Comparison of ENCODE assay signal across 28 cellular contexts in the genomic region with DNA sequence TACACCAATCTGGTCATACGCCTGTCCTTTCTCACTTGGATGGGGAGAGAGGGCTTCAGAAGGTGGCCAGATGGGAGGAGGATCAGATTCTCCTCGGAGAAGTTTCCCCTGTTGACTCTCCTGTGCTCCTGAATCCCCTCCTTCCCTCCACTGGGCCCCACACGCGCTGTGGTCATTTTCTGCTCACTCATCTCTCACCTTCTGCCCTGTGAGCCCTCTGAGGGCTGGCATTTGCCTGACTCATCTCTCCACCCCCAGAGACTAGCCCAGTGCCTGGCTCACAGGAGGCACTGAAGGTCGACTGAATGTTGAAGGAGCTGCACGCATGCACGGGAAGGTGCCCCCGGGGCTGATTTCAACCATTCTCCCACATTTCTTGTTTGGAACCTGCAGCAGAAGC. TPM values are rescaled to one million over a fixed set of nuclear protein-coding genes. Genes with fewer than 3 reads are reported as not detected.
DNase-seq lines count a peak whose midpoint lies in the region; ATAC-seq and TF ChIP-seq lines count a peak whose summit lies in the region.
"Had no signal": no experiment of that assay in that cellular context is flagged by ENCODE, and none has a peak within 500 bp of the region (broad histone marks: within the 10 kb centered on the region; RNA-seq: fewer than 3 reads in every experiment).

No MANE protein-coding gene starts in this region.

- peaks cover 28% of the 10 kb centered on the region for H3K4me1 Mint-ChIP-seq in progenitor cell of endocrine pancreas (ENCODE audit: low read depth)
- H3K4me1 Mint-ChIP-seq in activated T-helper 17 cell treated with anti-CD3 and anti-CD28 coated beads, Interleukin-2, amount 50 U/mL, for 72 hours = peaks cover 10% of the 10 kb centered on the region

- H3K27me3 ChIP-seq in PC-9 (ENCODE audit: insufficient read depth, low read depth) (no peaks in the 10 kb centered on the region), dorsolateral prefrontal cortex (peaks cover 0 to 3% (median 0%) of the 10 kb centered on the region in 45 donors)
- H3K27me3 ChIP-seq: breast epithelium, Peyer's patch, thyroid gland had no signal

- intact Hi-C loops in PC-9 (cut with micrococcal nuclease; ENCODE audit: unreplicated experiment) = no loop called here
- intact Hi-C loops in dorsolateral prefrontal cortex (cut with DNase I) = no loop called here

- H3K4me2 ChIP-seq in PC-9 = no peak overlapping the region

- H3K4me3 Mint-ChIP-seq in progenitor cell of endocrine pancreas (ENCODE audit: low read depth) = no peak overlapping the region
- no peak overlapping the region for H3K4me3 Mint-ChIP-seq in activated T-helper 17 cell treated with anti-CD3 and anti-CD28 coated beads, Interleukin-2, amount 50 U/mL, for 72 hours
- H3K4me3 Mint-ChIP-seq: activated naive CD8-positive, alpha-beta T cell treated with anti-CD3 and anti-CD28 coated beads, Interleukin-2, amount 10 ng/mL, durations not matched to agents 7 days and 5 days; CD4-positive, alpha-beta memory T cell; HFFc6; IgD-negative memory B cell; neural crest cell had no signal

- no peaks in the 10 kb centered on the region for H3K9me3 ChIP-seq in PC-9 (ENCODE audit: insufficient read depth, low read depth)
- H3K9me3 ChIP-seq: breast epithelium, Peyer's patch, psoas muscle, thyroid gland had no signal

- no peak for TF ChIP-seq CTCF in PC-9 (conservative IDR thresholded peaks at IDR 0.05)
- TF ChIP-seq CTCF in progenitor cell of endocrine pancreas (IDR thresholded peaks at IDR 0.05; ENCODE audit: unreplicated experiment) = no peak
- TF ChIP-seq CTCF in dorsolateral prefrontal cortex (IDR thresholded peaks at IDR 0.05 in 54 of 56, conservative IDR thresholded peaks at IDR 0.05 in 2 of 56; ENCODE audit: low read depth in 1 of 56, partially characterized antibody in 56 of 56) = no peak

- ATAC-seq in HG03378 (IDR thresholded peaks at IDR 0.05; ENCODE audit: unreplicated experiment) (no peak), HG02763 (IDR thresholded peaks at IDR 0.05; ENCODE audit: unreplicated experiment) (no peak)
- no peak for ATAC-seq in activated T-helper 17 cell treated with anti-CD3 and anti-CD28 coated beads, Interleukin-2, amount 50 U/mL, for 72 hours (replicated peaks)
- ATAC-seq: psoas muscle had no signal

- CTCF ChIA-PET in PC-9 (lab: Charles Lee) = no interaction called here

- DNase-seq in ELR (ENCODE audit: low read depth) (peak; percentile 72), PC-9 (peak in 1 of 2 experiments; percentile 48), glomerular visceral epithelial cell (ENCODE audit: extremely low spot score) (peak; percentile 76), progenitor cell of endocrine pancreas (ENCODE audit: low spot score, unreplicated experiment) (no peak), dorsolateral prefrontal cortex (no peak)
- DNase-seq: activated CD4-positive, alpha-beta T cell treated with anti-CD3 and anti-CD28 coated beads, Interleukin-2, amount 50 U/mL, for 1 hour; activated naive CD8-positive, alpha-beta T cell treated with anti-CD3 and anti-CD28 coated beads, Interleukin-2, amount 10 ng/mL, durations not matched to agents 7 days and 5 days; CD4-positive, alpha-beta memory T cell; cortex of kidney; HFFc6; NCI-H1436 treated with DMSO at 0.1 percent for 48 hours; NCI-H510A treated with DMSO at 0.1 percent for 48 hours; NK-92 treated with Interleukin-12 subunit alpha and Interleukin-12 subunit beta, amount 100 ng/mL, for 24 hours; psoas muscle; stimulated activated CD4-positive, alpha-beta T cell treated with anti-CD3 and anti-CD28 coated beads, Interleukin-2, amount 100 ng/mL, for 48 hours; stimulated activated naive CD4-positive, alpha-beta T cell treated with Interleukin-2 at 50 U/mL for 16 hours; thyroid gland; WERI-Rb-1 had no signal

- no TSS peak for BruUV-seq in PC-9 (replicated peaks; lab: Mats Ljungman, UMichigan)

- H4K20me1 ChIP-seq in PC-9 (ENCODE audit: insufficient read depth) = no peaks in the 10 kb centered on the region

- no peaks in the 10 kb centered on the region for H3K36me3 ChIP-seq in PC-9 (ENCODE audit: low read depth)
- H3K36me3 ChIP-seq: breast epithelium, Peyer's patch, thyroid gland had no signal

- no peaks in the 10 kb centered on the region for H3K79me2 ChIP-seq in PC-9 (ENCODE audit: low read depth)

- no peaks in the 10 kb centered on the region for H3K9me2 ChIP-seq in PC-9 (ENCODE audit: insufficient read depth)

- H3K9me3 Mint-ChIP-seq in progenitor cell of endocrine pancreas (ENCODE audit: low read depth) = no peaks in the 10 kb centered on the region
- H3K9me3 Mint-ChIP-seq in activated T-helper 17 cell treated with anti-CD3 and anti-CD28 coated beads, Interleukin-2, amount 50 U/mL, for 72 hours = no peaks in the 10 kb centered on the region
- H3K9me3 Mint-ChIP-seq: activated naive CD8-positive, alpha-beta T cell treated with anti-CD3 and anti-CD28 coated beads, Interleukin-2, amount 10 ng/mL, durations not matched to agents 7 days and 5 days; CD4-positive, alpha-beta memory T cell; HFFc6; neural crest cell had no signal

- peaks cover 8% of the 10 kb centered on the region; the same call in 1 of the 2 replicates for H3F3A ChIP-seq in PC-9 (ENCODE audit: insufficient read depth, low read depth)

- no peak overlapping the region for H2AFZ ChIP-seq in PC-9

- no peaks in the 10 kb centered on the region for H3K36me3 Mint-ChIP-seq in progenitor cell of endocrine pancreas (ENCODE audit: insufficient read depth)
- no peaks in the 10 kb centered on the region for H3K36me3 Mint-ChIP-seq in activated T-helper 17 cell treated with anti-CD3 and anti-CD28 coated beads, Interleukin-2, amount 50 U/mL, for 72 hours (ENCODE audit: low read depth)
- H3K36me3 Mint-ChIP-seq: activated naive CD8-positive, alpha-beta T cell treated with anti-CD3 and anti-CD28 coated beads, Interleukin-2, amount 10 ng/mL, durations not matched to agents 7 days and 5 days; CD4-positive, alpha-beta memory T cell; IgD-negative memory B cell had no signal

- H3K27me3 Mint-ChIP-seq in progenitor cell of endocrine pancreas = peaks cover 28% of the 10 kb centered on the region
- H3K27me3 Mint-ChIP-seq in activated T-helper 17 cell treated with anti-CD3 and anti-CD28 coated beads, Interleukin-2, amount 50 U/mL, for 72 hours = peaks cover 33% of the 10 kb centered on the region

- POLR2A ChIA-PET in PC-9 (lab: Charles Lee; ENCODE audit: unreplicated experiment) = no interaction called here

- H3K4me3 ChIP-seq in PC-9 (no peak overlapping the region), dorsolateral prefrontal cortex (no peak overlapping the region)
- H3K4me3 ChIP-seq: breast epithelium, Peyer's patch, psoas muscle, thyroid gland had no signal

- H3K27ac Mint-ChIP-seq in progenitor cell of endocrine pancreas = peak overlapping the region; percentile 62
- no peak overlapping the region for H3K27ac Mint-ChIP-seq in activated T-helper 17 cell treated with anti-CD3 and anti-CD28 coated beads, Interleukin-2, amount 50 U/mL, for 72 hours
- H3K27ac Mint-ChIP-seq: activated naive CD8-positive, alpha-beta T cell treated with anti-CD3 and anti-CD28 coated beads, Interleukin-2, amount 10 ng/mL, durations not matched to agents 7 days and 5 days; CD4-positive, alpha-beta memory T cell; HFFc6; IgD-negative memory B cell had no signal

- peaks cover 40% of the 10 kb centered on the region for H3K4me1 ChIP-seq in PC-9 (replicated peaks; ENCODE audit: insufficient read depth)
- H3K4me1 ChIP-seq: breast epithelium, Peyer's patch, psoas muscle had no signal

- peak overlapping the region; percentile 54; the same call in 1 of the 2 replicates for H3K27ac ChIP-seq in PC-9
- no peak overlapping the region for H3K27ac ChIP-seq in dorsolateral prefrontal cortex
- H3K27ac ChIP-seq: breast epithelium, HL-60, Peyer's patch, psoas muscle, SK-N-MC, thyroid gland, WERI-Rb-1 had no signal

RNA-seq across cellular contexts. Expression of a gene that starts 14.2 kb away (rescaled TPM):
- total RNA-seq in PC-9 (2021) = 20.0 and 20.8 TPM in 2 replicates
- 0.86 and 2.0 TPM in 2 replicates for total RNA-seq in progenitor cell of endocrine pancreas
- total RNA-seq in activated T-helper 17 cell treated with anti-CD3 and anti-CD28 coated beads, Interleukin-2, amount 50 U/mL, for 72 hours = not detected
- total RNA-seq in dorsolateral prefrontal cortex = 1 to 10 TPM in 67 of 120 experiments, under 1 TPM in 53; 0.07 to 5.2 (median 1.1) TPM
- total RNA-seq: activated naive CD8-positive, alpha-beta T cell treated with anti-CD3 and anti-CD28 coated beads, Interleukin-2, amount 10 ng/mL, durations not matched to agents 7 days and 5 days; CD4-positive, alpha-beta memory T cell; mononuclear cell had no signal

Comparison
In these comparisons a context has a peak if more than half of its experiments do, and no peak if none do; other contexts are left out.
1. DNase-seq: peak in ELR (single experiment) and glomerular visceral epithelial cell (single experiment); none in progenitor cell of endocrine pancreas (single experiment) and dorsolateral prefrontal cortex (0 of 10).